Comparison of ENCODE assay signal across 13 cellular contexts in genomic region chr1:15128077-15128476, GRCh38. TPM values are rescaled to one million over a fixed set of nuclear protein-coding genes. Genes with fewer than 3 reads are reported as not detected.
"Had no signal": no experiment of that assay in that cellular context is flagged by ENCODE, and none has a peak within 500 bp of the region (broad histone marks: within the 10 kb centered on the region; RNA-seq: fewer than 3 reads in every experiment).

No MANE protein-coding gene starts in this region.

- H3K4me1 ChIP-seq: SJCRH30 had no signal

- H3K36me3 ChIP-seq: SJCRH30 had no signal

- DNase-seq: NCI-H1417 treated with DMSO at 0.1 percent for 48 hours, NCI-H1436 treated with DMSO at 0.1 percent for 48 hours, NCI-H187 treated with DMSO at 0.1 percent for 48 hours, NCI-H2227 treated with DMSO at 0.1 percent for 48 hours, NCI-H524 treated with DMSO at 0.1 percent for 48 hours, NCI-H774, SIG-M5 had no signal

- H3K4me2 ChIP-seq: KMS-11, PC-9 had no signal

- H3K9me3 ChIP-seq: SJCRH30 had no signal

- H3K27me3 ChIP-seq: SJCRH30 had no signal

- H3K9ac ChIP-seq: KMS-11 had no signal

- H3K27ac ChIP-seq: KMS-11, PC-9, RWPE1, SJCRH30, SK-N-MC had no signal

- H2AFZ ChIP-seq: PC-9 had no signal

- H3K4me3 ChIP-seq: PC-9, SJCRH30, SK-N-MC had no signal

RNA-seq across cellular contexts. Expression of gene TMEM51, which starts 25.5 kb away (rescaled TPM):
- total RNA-seq: OCI-LY7 had no signal
